Comparison of ENCODE assay signal across 1 cellular context in genomic region chr12:45990468-45991288, GRCh38.
TF ChIP-seq lines count a peak whose summit lies in the region.

TSS of gene SCAF11 (minus strand) at chr12:45990574. CDS start at chr12:45964167, 26,407 bp downstream.

TF ChIP-seq in HepG2, 621 proteins besides CTCF, POLR2A, EP300 and RAD21 (continued from another document and continues in another):
- TF ChIP-seq ZBTB49 (CRISPR knock-in tag; IDR thresholded peaks at IDR 0.05; ENCODE audit: borderline replicate concordance) (no peak; the same call in 1 of the 2 replicates), SCMH1 (CRISPR knock-in tag; IDR thresholded peaks at IDR 0.05; ENCODE audit: borderline replicate concordance) (no peak), KDM2A (CRISPR knock-in tag; IDR thresholded peaks at IDR 0.05; ENCODE audit: borderline replicate concordance, low read depth) (peak; percentile 94), ZNF83 (CRISPR knock-in tag; IDR thresholded peaks at IDR 0.05; ENCODE audit: borderline replicate concordance) (0 out of 2 replicates have a peak, but pooled peaks have one; percentile 13), XBP1 (CRISPR knock-in tag; IDR thresholded peaks at IDR 0.05) (peak; percentile 72; the same call in 1 of the 2 replicates), PHB2 (IDR thresholded peaks at IDR 0.05; ENCODE audit: partially characterized antibody) (no peak), ZNF124 (CRISPR knock-in tag; IDR thresholded peaks at IDR 0.05) (no peak; the same call in 1 of the 2 replicates), ZNF749 (CRISPR knock-in tag; IDR thresholded peaks at IDR 0.05; ENCODE audit: borderline replicate concordance) (no peak; the same call in 1 of the 2 replicates), ZNF235 (CRISPR knock-in tag; IDR thresholded peaks at IDR 0.05; ENCODE audit: borderline replicate concordance) (peak; percentile 76; the same call in 1 of the 2 replicates), NFYC (CRISPR knock-in tag; IDR thresholded peaks at IDR 0.05) (peak; percentile 62), PHF20 (CRISPR knock-in tag; IDR thresholded peaks at IDR 0.05) (peak; percentile 55; the same call in 1 of the 2 replicates), ZNF12 (CRISPR knock-in tag; IDR thresholded peaks at IDR 0.05) (peak; percentile 41; the same call in 1 of the 2 replicates), NR0B2 (CRISPR knock-in tag; IDR thresholded peaks at IDR 0.05) (peak; percentile 89), ZNF691 (CRISPR knock-in tag; IDR thresholded peaks at IDR 0.05; ENCODE audit: borderline replicate concordance, low read depth) (peak; percentile 94; the same call in 1 of the 2 replicates), SMAD1 (CRISPR knock-in tag; IDR thresholded peaks at IDR 0.05; ENCODE audit: borderline replicate concordance, low read depth) (peak; percentile 39; the same call in 1 of the 2 replicates), GPBP1L1 (CRISPR knock-in tag; IDR thresholded peaks at IDR 0.05) (no peak), GRHL1 (CRISPR knock-in tag; conservative IDR thresholded peaks at IDR 0.05) (no peak), ZNF770 (CRISPR knock-in tag; IDR thresholded peaks at IDR 0.05) (no peak; the same call in 1 of the 2 replicates), SATB2 (CRISPR knock-in tag; IDR thresholded peaks at IDR 0.05) (peak; percentile 70; the same call in 1 of the 2 replicates), DR1 (CRISPR knock-in tag; IDR thresholded peaks at IDR 0.05) (peak; percentile 89), ATRX (CRISPR knock-in tag; IDR thresholded peaks at IDR 0.05; ENCODE audit: borderline replicate concordance) (no peak), HCFC1 (IDR thresholded peaks at IDR 0.05; ENCODE audit: low read depth, low read length) (peak; percentile 57), ZNF281 (CRISPR knock-in tag; IDR thresholded peaks at IDR 0.05; ENCODE audit: borderline replicate concordance) (peak; percentile 86; the same call in 1 of the 2 replicates), CREB1 (IDR thresholded peaks at IDR 0.05) (peak; percentile 97), CREB1 (CRISPR knock-in tag; IDR thresholded peaks at IDR 0.05) (peak; percentile 96), IRX3 (CRISPR knock-in tag; IDR thresholded peaks at IDR 0.05; ENCODE audit: borderline replicate concordance, low read depth) (no peak; the same call in 1 of the 2 replicates), SAFB2 (CRISPR knock-in tag; IDR thresholded peaks at IDR 0.05; ENCODE audit: borderline replicate concordance, low read depth) (peak; percentile 85; the same call in 1 of the 2 replicates), POGK (CRISPR knock-in tag; conservative IDR thresholded peaks at IDR 0.05) (peak; percentile 96), TAF1 (CRISPR knock-in tag; IDR thresholded peaks at IDR 0.05) (peak; percentile 88), SKI (IDR thresholded peaks at IDR 0.05; ENCODE audit: partially characterized antibody) (peak; percentile 82), FOXK1 (CRISPR knock-in tag; IDR thresholded peaks at IDR 0.05; ENCODE audit: borderline replicate concordance, low read depth) (peak; percentile 59; the same call in 1 of the 2 replicates), ZNF260 (CRISPR knock-in tag; IDR thresholded peaks at IDR 0.05; ENCODE audit: borderline replicate concordance, low read depth) (no peak), MIER3 (CRISPR knock-in tag; IDR thresholded peaks at IDR 0.05; ENCODE audit: borderline replicate concordance) (no peak; the same call in none of the 2 replicates), ZFY (CRISPR knock-in tag; IDR thresholded peaks at IDR 0.05) (no peak), ZBTB14 (CRISPR knock-in tag; IDR thresholded peaks at IDR 0.05) (no peak), ZNF337 (CRISPR knock-in tag; IDR thresholded peaks at IDR 0.05; ENCODE audit: borderline replicate concordance, low read depth) (no peak), ERF (CRISPR knock-in tag; IDR thresholded peaks at IDR 0.05) (peak; percentile 95), ZNF430 (CRISPR knock-in tag; IDR thresholded peaks at IDR 0.05) (peak; percentile 62), ARHGAP35 (CRISPR knock-in tag; IDR thresholded peaks at IDR 0.05; ENCODE audit: borderline replicate concordance) (peak; percentile 19; the same call in 1 of the 2 replicates), ZNF788 (CRISPR knock-in tag; IDR thresholded peaks at IDR 0.05; ENCODE audit: borderline replicate concordance) (peak; percentile 93)
